Comparison of ENCODE assay signal across 22 cellular contexts in the genomic region with DNA sequence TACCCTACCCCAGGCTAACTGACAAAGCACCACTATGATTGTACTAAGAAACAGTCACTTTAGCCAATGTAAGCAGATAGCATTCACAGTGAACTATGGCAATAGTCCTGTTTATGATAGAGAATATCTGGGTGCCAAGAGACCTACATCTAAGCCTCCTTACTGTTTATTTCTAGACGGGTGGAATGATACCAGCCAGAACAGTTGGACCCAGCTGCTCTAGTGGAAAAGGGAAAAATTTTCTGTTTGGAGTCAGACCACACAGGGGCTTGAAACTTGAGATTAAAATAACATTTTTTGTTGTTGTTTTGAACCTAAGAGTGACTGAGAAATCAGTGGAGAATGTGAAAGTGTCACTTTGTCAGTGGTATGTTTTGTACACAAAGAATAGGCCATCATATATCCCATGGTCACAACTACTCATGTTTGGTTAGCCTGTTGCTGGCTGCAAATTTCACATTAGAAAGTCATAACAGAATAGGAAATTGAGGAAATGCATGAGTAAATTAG.
"Had no signal": no experiment of that assay in that cellular context is flagged by ENCODE, and none has a peak within 500 bp of the region (broad histone marks: within the 10 kb centered on the region; RNA-seq: fewer than 3 reads in every experiment).

No MANE protein-coding gene starts in this region.

- DNase-seq: activated CD4-positive, alpha-beta T cell treated with anti-CD3 and anti-CD28 coated beads for 1 hour; activated CD4-positive, alpha-beta T cell treated with anti-CD3 and anti-CD28 coated beads, Interleukin-2, amount 50 U/mL, for 1 hour; activated CD8-positive, alpha-beta T cell treated with anti-CD3 and anti-CD28 coated beads, Interleukin-2, amount 10 ng/mL, durations not matched to agents 7 days and 5 days; activated gamma-delta T cell; activated naive CD4-positive, alpha-beta T cell treated with anti-CD3 and anti-CD28 coated beads, Interleukin-2, amount 50 U/mL, for 16 hours; activated naive CD8-positive, alpha-beta T cell treated with anti-CD3 and anti-CD28 coated beads, Interleukin-2, amount 50 U/mL, for 24 hours; anterior cingulate cortex; cerebellar nuclear complex; cortex of kidney; endodermal cell; heart right ventricle; left colon; ovary; stimulated activated CD4-positive, alpha-beta T cell treated with anti-CD3 and anti-CD28 coated beads, Interleukin-12 subunit alpha, Interleukin-12 subunit beta, amount 100 ng/mL, for 4 hours; stimulated activated CD4-positive, alpha-beta T cell treated with anti-CD3 and anti-CD28 coated beads, Interleukin-4, amount 100 ng/mL, for 4 hours; stimulated activated naive CD8-positive, alpha-beta T cell treated with anti-CD3 and anti-CD28 coated beads, Interleukin-15, Interleukin-2, amounts not matched to agents 100 U/mL and 50 U/mL, for 24 hours; T-helper 1 cell; T-helper 9 cell; upper lobe of right lung had no signal

- H3K4me3 ChIP-seq: heart right ventricle, ovary, prostate gland, upper lobe of right lung had no signal

- H3K9me3 ChIP-seq: heart right ventricle, neutrophil, ovary, prostate gland, upper lobe of right lung had no signal

- H3K4me1 ChIP-seq: heart right ventricle, prostate gland, upper lobe of right lung had no signal

- ATAC-seq: activated CD8-positive, alpha-beta T cell treated with anti-CD3 and anti-CD28 coated beads, Interleukin-2, amount 10 ng/mL, durations not matched to agents 7 days and 5 days; activated naive CD8-positive, alpha-beta T cell treated with anti-CD3 and anti-CD28 coated beads, Interleukin-2, amount 50 U/mL, for 24 hours; left colon; natural killer cell treated with Interleukin-12 subunit alpha and Interleukin-12 subunit beta and Interleukin-15 and Interleukin-18, amount 100 ng/mL, for 72 hours; stimulated activated naive CD8-positive, alpha-beta T cell treated with anti-CD3 and anti-CD28 coated beads, Interleukin-15, Interleukin-2, amounts not matched to agents 100 U/mL and 50 U/mL, for 24 hours; upper lobe of right lung had no signal

- H3K27me3 ChIP-seq: neutrophil, ovary, upper lobe of right lung had no signal

- H3K27ac ChIP-seq: heart right ventricle, neutrophil, ovary, prostate gland, upper lobe of right lung had no signal

- H3K36me3 ChIP-seq: heart right ventricle, neutrophil, ovary, prostate gland, upper lobe of right lung had no signal
